In genomic region chr1:21666572-21667320, GRCh38 we compare ENCODE assay signal across 15 cellular contexts. TPM values are rescaled to one million over a fixed set of nuclear protein-coding genes. Genes with fewer than 3 reads are reported as not detected.
DNase-seq lines count a peak whose midpoint lies in the region; ATAC-seq lines count a peak whose summit lies in the region.
"Had no signal": no experiment of that assay in that cellular context is flagged by ENCODE, and none has a peak within 500 bp of the region (broad histone marks: within the 10 kb centered on the region; RNA-seq: fewer than 3 reads in every experiment).

No MANE protein-coding gene starts in this region.

- H3K27me3 ChIP-seq in Karpas-422 (ENCODE audit: low read length), result no peaks in the 10 kb centered on the region

- peak; percentile 4 for DNase-seq in activated CD4-positive, alpha-beta memory T cell treated with anti-CD3 and anti-CD28 coated beads for 36 hours
- no peak for DNase-seq in activated CD4-positive, alpha-beta memory T cell treated with anti-CD3 and anti-CD28 coated beads, Interleukin-2, amount 10 ng/mL, durations not matched to agents 7 days and 5 days
- no peak for DNase-seq in Karpas-422
- DNase-seq in retina, result peak; percentile 45
- DNase-seq in RPMI8226, result no peak
- DNase-seq: activated B cell treated with CpG ODN at 0.5 μM for 24 hours; HCEC 1CT; stimulated activated CD4-positive, alpha-beta T cell treated with anti-CD3 and anti-CD28 coated beads, Interleukin-2, amount 100 ng/mL, for 48 hours had no signal

- H3K9me3 Mint-ChIP-seq in activated CD4-positive, alpha-beta memory T cell treated with anti-CD3 and anti-CD28 coated beads for 36 hours, result no peaks in the 10 kb centered on the region
- H3K9me3 Mint-ChIP-seq in activated CD4-positive, alpha-beta memory T cell treated with anti-CD3 and anti-CD28 coated beads, Interleukin-2, amount 10 ng/mL, durations not matched to agents 7 days and 5 days, result no peaks in the 10 kb centered on the region
- H3K9me3 Mint-ChIP-seq in dendritic cell treated with granulocyte-macrophage colony-stimulating factor and Interleukin-4, amounts not matched to agents 40 ng/mL and 50 ng/mL, for 4 days, result no peaks in the 10 kb centered on the region
- H3K9me3 Mint-ChIP-seq: activated B cell treated with CpG ODN at 0.5 μM for 24 hours; activated T-helper 2 cell treated with anti-CD3 and anti-CD28 coated beads, Interferon-gamma antibody, Interleukin-2, Interleukin-4, amounts not matched to agents 10 μg/mL and 5 μg/mL and 100 μg/mL, durations not matched to agents 14 hours and 24 hours and 36 hours; central memory CD8-positive, alpha-beta T cell; stimulated activated memory B cell treated with anti-CD40 and anti-IgM and Interleukin-4, amounts not matched to agents 10 μg/mL and 1 μg/mL and 100 μg/mL, for 72 hours had no signal

- H2AFZ ChIP-seq in Karpas-422 (ENCODE audit: low read length), result peak overlapping the region; percentile 39; the same call in 1 of the 2 replicates

- H4K20me1 ChIP-seq in Karpas-422 (ENCODE audit: insufficient read depth, low read depth, low read length), result peaks cover 6% of the 10 kb centered on the region; the same call in 1 of the 2 replicates

- H3K27ac Mint-ChIP-seq in activated CD4-positive, alpha-beta memory T cell treated with anti-CD3 and anti-CD28 coated beads for 36 hours, result no peak overlapping the region
- no peak overlapping the region for H3K27ac Mint-ChIP-seq in activated CD4-positive, alpha-beta memory T cell treated with anti-CD3 and anti-CD28 coated beads, Interleukin-2, amount 10 ng/mL, durations not matched to agents 7 days and 5 days
- peak overlapping the region; percentile 58 for H3K27ac Mint-ChIP-seq in dendritic cell treated with granulocyte-macrophage colony-stimulating factor and Interleukin-4, amounts not matched to agents 40 ng/mL and 50 ng/mL, for 4 days
- H3K27ac Mint-ChIP-seq: activated B cell treated with CpG ODN at 0.5 μM for 24 hours; activated T-helper 2 cell treated with anti-CD3 and anti-CD28 coated beads, Interferon-gamma antibody, Interleukin-2, Interleukin-4, amounts not matched to agents 10 μg/mL and 5 μg/mL and 100 μg/mL, durations not matched to agents 14 hours and 24 hours and 36 hours; stimulated activated memory B cell treated with anti-CD40 and anti-IgM and Interleukin-4, amounts not matched to agents 10 μg/mL and 1 μg/mL and 100 μg/mL, for 72 hours had no signal

- no peaks in the 10 kb centered on the region for H3K9me3 ChIP-seq in Karpas-422 (ENCODE audit: low read length)

- no peak overlapping the region for H3K4me2 ChIP-seq in Karpas-422 (ENCODE audit: low read depth, low read length, poor library complexity, severe bottlenecking)

- peak overlapping the region; percentile 31 for H3K9ac ChIP-seq in Karpas-422 (ENCODE audit: low read length)

- H3K27me3 Mint-ChIP-seq in activated CD4-positive, alpha-beta memory T cell treated with anti-CD3 and anti-CD28 coated beads for 36 hours, result peaks cover 26% of the 10 kb centered on the region
- peaks cover 42% of the 10 kb centered on the region for H3K27me3 Mint-ChIP-seq in activated CD4-positive, alpha-beta memory T cell treated with anti-CD3 and anti-CD28 coated beads, Interleukin-2, amount 10 ng/mL, durations not matched to agents 7 days and 5 days
- H3K27me3 Mint-ChIP-seq in dendritic cell treated with granulocyte-macrophage colony-stimulating factor and Interleukin-4, amounts not matched to agents 40 ng/mL and 50 ng/mL, for 4 days, result peaks cover 73% of the 10 kb centered on the region

- H3K4me3 Mint-ChIP-seq in activated CD4-positive, alpha-beta memory T cell treated with anti-CD3 and anti-CD28 coated beads for 36 hours, result no peak overlapping the region
- H3K4me3 Mint-ChIP-seq in activated CD4-positive, alpha-beta memory T cell treated with anti-CD3 and anti-CD28 coated beads, Interleukin-2, amount 10 ng/mL, durations not matched to agents 7 days and 5 days, result no peak overlapping the region
- H3K4me3 Mint-ChIP-seq in dendritic cell treated with granulocyte-macrophage colony-stimulating factor and Interleukin-4, amounts not matched to agents 40 ng/mL and 50 ng/mL, for 4 days, result peak overlapping the region; percentile 40
- H3K4me3 Mint-ChIP-seq: activated B cell treated with CpG ODN at 0.5 μM for 24 hours; stimulated activated memory B cell treated with anti-CD40 and anti-IgM and Interleukin-4, amounts not matched to agents 10 μg/mL and 1 μg/mL and 100 μg/mL, for 72 hours had no signal

- H3K4me1 Mint-ChIP-seq in activated CD4-positive, alpha-beta memory T cell treated with anti-CD3 and anti-CD28 coated beads for 36 hours (ENCODE audit: low read depth), result peaks cover 12% of the 10 kb centered on the region
- peaks cover 6% of the 10 kb centered on the region for H3K4me1 Mint-ChIP-seq in activated CD4-positive, alpha-beta memory T cell treated with anti-CD3 and anti-CD28 coated beads, Interleukin-2, amount 10 ng/mL, durations not matched to agents 7 days and 5 days
- H3K4me1 Mint-ChIP-seq in dendritic cell treated with granulocyte-macrophage colony-stimulating factor and Interleukin-4, amounts not matched to agents 40 ng/mL and 50 ng/mL, for 4 days (ENCODE audit: low read depth), result peaks cover 80% of the 10 kb centered on the region
- H3K4me1 Mint-ChIP-seq: central memory CD8-positive, alpha-beta T cell had no signal

- no peak overlapping the region for H3K27ac ChIP-seq in Karpas-422 (ENCODE audit: low read length)

- CTCF ChIA-PET in activated CD4-positive, alpha-beta memory T cell treated with anti-CD3 and anti-CD28 coated beads for 36 hours (lab: Charles Lee), result no interaction called here
- CTCF ChIA-PET in activated CD4-positive, alpha-beta memory T cell treated with anti-CD3 and anti-CD28 coated beads, Interleukin-2, amount 10 ng/mL, durations not matched to agents 7 days and 5 days (lab: Charles Lee), result no interaction called here

- peaks cover 24% of the 10 kb centered on the region for H3K4me1 ChIP-seq in Karpas-422 (ENCODE audit: low read length)

- H3K9me2 ChIP-seq in Karpas-422 (replicated peaks; ENCODE audit: insufficient read depth, low read length), result no peaks in the 10 kb centered on the region

- no peaks in the 10 kb centered on the region for H3K36me3 ChIP-seq in Karpas-422 (ENCODE audit: insufficient read depth, low read length)

- H3K79me2 ChIP-seq in Karpas-422 (ENCODE audit: low read length), result no peaks in the 10 kb centered on the region

- intact Hi-C loops in activated CD4-positive, alpha-beta memory T cell treated with anti-CD3 and anti-CD28 coated beads for 36 hours (cut with micrococcal nuclease), result no loop called here
- intact Hi-C loops in dendritic cell treated with granulocyte-macrophage colony-stimulating factor and Interleukin-4, amounts not matched to agents 40 ng/mL and 50 ng/mL, for 4 days (cut with micrococcal nuclease), result no loop called here

- no peak for ATAC-seq in GM21786 (IDR thresholded peaks at IDR 0.05; ENCODE audit: unreplicated experiment)
- ATAC-seq in HG03135 (IDR thresholded peaks at IDR 0.05; ENCODE audit: unreplicated experiment), result no peak
- ATAC-seq: SK-N-SH treated with all-trans-retinoic acid at 6 μM for 48 hours; stimulated activated memory B cell treated with anti-CD40 and anti-IgM and Interleukin-4, amounts not matched to agents 10 μg/mL and 1 μg/mL and 100 μg/mL, for 72 hours had no signal

- H3K36me3 Mint-ChIP-seq in activated CD4-positive, alpha-beta memory T cell treated with anti-CD3 and anti-CD28 coated beads for 36 hours, result no peaks in the 10 kb centered on the region
- no peaks in the 10 kb centered on the region for H3K36me3 Mint-ChIP-seq in activated CD4-positive, alpha-beta memory T cell treated with anti-CD3 and anti-CD28 coated beads, Interleukin-2, amount 10 ng/mL, durations not matched to agents 7 days and 5 days (ENCODE audit: low read depth)
- no peaks in the 10 kb centered on the region for H3K36me3 Mint-ChIP-seq in dendritic cell treated with granulocyte-macrophage colony-stimulating factor and Interleukin-4, amounts not matched to agents 40 ng/mL and 50 ng/mL, for 4 days (ENCODE audit: low read depth)
- H3K36me3 Mint-ChIP-seq: stimulated activated memory B cell treated with anti-CD40 and anti-IgM and Interleukin-4, amounts not matched to agents 10 μg/mL and 1 μg/mL and 100 μg/mL, for 72 hours had no signal

- POLR2A ChIA-PET in activated CD4-positive, alpha-beta memory T cell treated with anti-CD3 and anti-CD28 coated beads for 36 hours (lab: Charles Lee), result no interaction called here
- POLR2A ChIA-PET in activated CD4-positive, alpha-beta memory T cell treated with anti-CD3 and anti-CD28 coated beads, Interleukin-2, amount 10 ng/mL, durations not matched to agents 7 days and 5 days (lab: Charles Lee), result no interaction called here

- no peak overlapping the region for H3K4me3 ChIP-seq in Karpas-422 (ENCODE audit: low read length)

RNA-seq across cellular contexts. Expression of gene RAP1GAP, which starts 2.4 kb away (rescaled TPM):
- 1 to 10 TPM; 1.1 to 1.7 TPM for total RNA-seq in activated CD4-positive, alpha-beta memory T cell treated with anti-CD3 and anti-CD28 coated beads for 36 hours
- under 1 TPM in 1 of 2 experiments, not detected in 1; 0.15 TPM for total RNA-seq in activated CD4-positive, alpha-beta memory T cell treated with anti-CD3 and anti-CD28 coated beads, Interleukin-2, amount 10 ng/mL, durations not matched to agents 7 days and 5 days
- not detected in 2 replicates for total RNA-seq in Karpas-422 (2014; rRNA removed; shearing (Covaris generic); ENCODE audit: low replicate concordance)

Comparison
In these comparisons a context has a peak if more than half of its experiments do, and no peak if none do; other contexts are left out.
1. DNase-seq: peak in activated CD4-positive, alpha-beta memory T cell treated with anti-CD3 and anti-CD28 coated beads for 36 hours (single experiment) and retina (single experiment); none in activated CD4-positive, alpha-beta memory T cell treated with anti-CD3 and anti-CD28 coated beads, Interleukin-2, amount 10 ng/mL, durations not matched to agents 7 days and 5 days (single experiment), Karpas-422 (single experiment) and RPMI8226 (single experiment).